In genomic region chr11:108496643-108497256, GRCh38 we compare ENCODE assay signal across 9 cellular contexts. TPM values are rescaled to one million over a fixed set of nuclear protein-coding genes. Genes with fewer than 3 reads are reported as not detected.
DNase-seq lines count a peak whose midpoint lies in the region; ATAC-seq and TF ChIP-seq lines count a peak whose summit lies in the region.
"Had no signal": no experiment of that assay in that cellular context is flagged by ENCODE, and none has a peak within 500 bp of the region (broad histone marks: within the 10 kb centered on the region; RNA-seq: fewer than 3 reads in every experiment).

No MANE protein-coding gene starts in this region.

- H3K4me3 Mint-ChIP-seq in activated T-helper 2 cell treated with anti-CD3 and anti-CD28 coated beads, Interferon-gamma antibody, Interleukin-2, Interleukin-4, amounts not matched to agents 10 μg/mL and 5 μg/mL and 100 μg/mL, durations not matched to agents 14 hours and 24 hours and 36 hours (ENCODE audit: low read depth): no peak overlapping the region

- H2AK5ac ChIP-seq in mesendoderm (ENCODE audit: low read length): no peak overlapping the region

- CTCF ChIA-PET in A673 (lab: Charles Lee): no interaction called here

- in situ Hi-C loops in brain microvascular endothelial cell (cut with HindIII; ENCODE audit: low pct_ligation_motif_present, low sequenced_read_pairs): no loop called here

- H3K27ac Mint-ChIP-seq in activated T-helper 2 cell treated with anti-CD3 and anti-CD28 coated beads, Interferon-gamma antibody, Interleukin-2, Interleukin-4, amounts not matched to agents 10 μg/mL and 5 μg/mL and 100 μg/mL, durations not matched to agents 14 hours and 24 hours and 36 hours: no peak overlapping the region

- POLR2A ChIA-PET in A673 (lab: Charles Lee; ENCODE audit: low non-redundant PET): no interaction called here

- no peak overlapping the region for H3K18ac ChIP-seq in mesendoderm (ENCODE audit: low read length)

- no peaks in the 10 kb centered on the region for H3K27me3 ChIP-seq in A673 (replicated peaks; ENCODE audit: insufficient read depth, low read depth, low read length, poor library complexity)
- H3K27me3 ChIP-seq in brain microvascular endothelial cell (replicated peaks): no peaks in the 10 kb centered on the region
- H3K27me3 ChIP-seq in mesendoderm (ENCODE audit: insufficient read depth, low read length, poor library complexity): no peaks in the 10 kb centered on the region

- no peak overlapping the region for H4K8ac ChIP-seq in mesendoderm (ENCODE audit: low read depth, low read length)

- H3K56ac ChIP-seq in mesendoderm (ENCODE audit: low read length): peak overlapping the region; percentile 6

- no TSS peak for BruUV-seq in A673 (replicated peaks; lab: Mats Ljungman, UMichigan)

- H3K36me3 ChIP-seq in A673 (ENCODE audit: insufficient read depth, low read length, poor library complexity, severe bottlenecking): peaks cover 4% of the 10 kb centered on the region
- no peaks in the 10 kb centered on the region for H3K36me3 ChIP-seq in brain microvascular endothelial cell (replicated peaks)
- no peaks in the 10 kb centered on the region for H3K36me3 ChIP-seq in mesendoderm (ENCODE audit: control insufficient read depth, insufficient read depth, low read length)

- peak overlapping the region; percentile 56 for H3K23ac ChIP-seq in mesendoderm (ENCODE audit: low read length)

- no peak overlapping the region for H2BK120ac ChIP-seq in mesendoderm (ENCODE audit: low read depth, low read length)

- ATAC-seq in GM18498 (IDR thresholded peaks at IDR 0.05; ENCODE audit: unreplicated experiment) (no peak), HG03097 (IDR thresholded peaks at IDR 0.05; ENCODE audit: low FRiP score, unreplicated experiment) (no peak)

- H3K4ac ChIP-seq in mesendoderm (ENCODE audit: low read depth, low read length): no peak overlapping the region

- H3K4me2 ChIP-seq in mesendoderm (ENCODE audit: low read length): peak overlapping the region; percentile 8

- no peaks in the 10 kb centered on the region for H3K79me1 ChIP-seq in mesendoderm (ENCODE audit: low read length)

- no peak overlapping the region for H2BK15ac ChIP-seq in mesendoderm (replicated peaks; ENCODE audit: low read depth)

- peak overlapping the region; percentile 97 for H3K27ac ChIP-seq in A673 (ENCODE audit: low read depth, low read length, poor library complexity, severe bottlenecking)
- H3K27ac ChIP-seq in brain microvascular endothelial cell: peak overlapping the region; percentile 87
- H3K27ac ChIP-seq in mesendoderm (ENCODE audit: low read depth, low read length): no peak overlapping the region

- H3K4me3 ChIP-seq in A673 (ENCODE audit: low read depth, low read length, poor library complexity, severe bottlenecking) (peak overlapping the region; percentile 62), brain microvascular endothelial cell (ENCODE audit: low read depth, low read length) (peak overlapping the region; percentile 61), mesendoderm (ENCODE audit: low read length) (no peak overlapping the region)

- H3K36me3 Mint-ChIP-seq in activated T-helper 2 cell treated with anti-CD3 and anti-CD28 coated beads, Interferon-gamma antibody, Interleukin-2, Interleukin-4, amounts not matched to agents 10 μg/mL and 5 μg/mL and 100 μg/mL, durations not matched to agents 14 hours and 24 hours and 36 hours (ENCODE audit: low read depth): peaks cover 9% of the 10 kb centered on the region

- WGBS in mesendoderm (ENCODE audit: extremely low coverage, insufficient coverage, low lambda C conversion rate): no CpG with 5 or more reads among the region's 7 CpGs

- TF ChIP-seq CTCF in A673 (conservative IDR thresholded peaks at IDR 0.05; ENCODE audit: low read depth, low read length): no peak
- TF ChIP-seq CTCF in GM20000 (IDR thresholded peaks at IDR 0.05; ENCODE audit: extremely low read depth, missing control alignments): no peak
- TF ChIP-seq CTCF in brain microvascular endothelial cell (IDR thresholded peaks at IDR 0.05; ENCODE audit: low read depth, low read length, missing control alignments): no peak

- no peak overlapping the region for H4K5ac ChIP-seq in mesendoderm (ENCODE audit: low read length)

- H3K4me1 Mint-ChIP-seq in activated T-helper 2 cell treated with anti-CD3 and anti-CD28 coated beads, Interferon-gamma antibody, Interleukin-2, Interleukin-4, amounts not matched to agents 10 μg/mL and 5 μg/mL and 100 μg/mL, durations not matched to agents 14 hours and 24 hours and 36 hours (ENCODE audit: low read depth): peaks cover 25% of the 10 kb centered on the region

- peak overlapping the region; percentile 28 for H3K9ac ChIP-seq in mesendoderm (ENCODE audit: low read length)

- peaks cover 4% of the 10 kb centered on the region for H3K27me3 Mint-ChIP-seq in activated T-helper 2 cell treated with anti-CD3 and anti-CD28 coated beads, Interferon-gamma antibody, Interleukin-2, Interleukin-4, amounts not matched to agents 10 μg/mL and 5 μg/mL and 100 μg/mL, durations not matched to agents 14 hours and 24 hours and 36 hours (ENCODE audit: low read depth)

- intact Hi-C loops in A673 (cut with micrococcal nuclease; ENCODE audit: unreplicated experiment): loop anchor here (10.0 kb wide), 1 partner anchor 272 kb away; the partner anchor contains the start of genes ATM and NPAT
- intact Hi-C loops in activated T-helper 2 cell treated with anti-CD3 and anti-CD28 coated beads, Interferon-gamma antibody, Interleukin-2, Interleukin-4, amounts not matched to agents 10 μg/mL and 5 μg/mL and 100 μg/mL, durations not matched to agents 14 hours and 24 hours and 36 hours (cut with micrococcal nuclease): loop anchor here (1.0 to 5.0 kb wide), 8 partner anchors 29 to 488 kb away; partner anchors contain the start of genes ACAT1, ATM, C11orf65 and CUL5

- no peaks in the 10 kb centered on the region for H3K9me3 Mint-ChIP-seq in activated T-helper 2 cell treated with anti-CD3 and anti-CD28 coated beads, Interferon-gamma antibody, Interleukin-2, Interleukin-4, amounts not matched to agents 10 μg/mL and 5 μg/mL and 100 μg/mL, durations not matched to agents 14 hours and 24 hours and 36 hours

- H3K4me1 ChIP-seq in A673 (ENCODE audit: insufficient read depth, low read length, poor library complexity, severe bottlenecking) (peaks cover 14% of the 10 kb centered on the region), mesendoderm (ENCODE audit: control insufficient read depth, low read depth, low read length) (peaks cover 4% of the 10 kb centered on the region)

- no peaks in the 10 kb centered on the region for H3K9me3 ChIP-seq in A673 (ENCODE audit: low read depth, low read length, poor library complexity, severe bottlenecking)

- H3K79me2 ChIP-seq in mesendoderm (ENCODE audit: control insufficient read depth, insufficient read depth, low read length): no peaks in the 10 kb centered on the region

- no peak overlapping the region for H2BK5ac ChIP-seq in mesendoderm (ENCODE audit: low read length)

- peak; percentile 29 for DNase-seq in A673 (ENCODE audit: low spot score)
- DNase-seq in GM20000 (ENCODE audit: low spot score): peak; percentile 27
- no peak for DNase-seq in brain microvascular endothelial cell
- DNase-seq in mesendoderm: peak; percentile 7
- no peak for DNase-seq in amygdala (lab: John Stamatoyannopoulos, UW)
- no peak for DNase-seq in activated T-helper 2 cell treated with anti-CD3 and anti-CD28 coated beads, Interferon-gamma antibody, Interleukin-2, Interleukin-4, amounts not matched to agents 10 μg/mL and 5 μg/mL and 100 μg/mL, durations not matched to agents 14 hours and 24 hours and 36 hours (ENCODE audit: low spot score)

RNA-seq across cellular contexts. Expression of gene POGLUT3, which starts 1.4 kb away (rescaled TPM):
- 75.7 and 81.2 TPM in 2 replicates for total RNA-seq in A673 (2021)
- 16.5 TPM for polyA plus RNA-seq in mesendoderm (2013, experiment 1 of 2)
- polyA plus RNA-seq in mesendoderm (2013, experiment 2 of 2): 16.4 TPM
- 9.9 and 10.0 TPM in 2 replicates for total RNA-seq in activated T-helper 2 cell treated with anti-CD3 and anti-CD28 coated beads, Interferon-gamma antibody, Interleukin-2, Interleukin-4, amounts not matched to agents 10 μg/mL and 5 μg/mL and 100 μg/mL, durations not matched to agents 14 hours and 24 hours and 36 hours

RNA-seq across cellular contexts. Expression of gene C11orf65, which starts 29.4 kb away (rescaled TPM):
- 0.43 and 0.59 TPM in 2 replicates for total RNA-seq in A673 (2021)
- polyA plus RNA-seq in mesendoderm (2013, experiment 1 of 2): 0.42 TPM
- polyA plus RNA-seq in mesendoderm (2013, experiment 2 of 2): 0.53 TPM
- total RNA-seq in activated T-helper 2 cell treated with anti-CD3 and anti-CD28 coated beads, Interferon-gamma antibody, Interleukin-2, Interleukin-4, amounts not matched to agents 10 μg/mL and 5 μg/mL and 100 μg/mL, durations not matched to agents 14 hours and 24 hours and 36 hours: 0.43 and 0.97 TPM in 2 replicates
- total RNA-seq: dermis microvascular lymphatic vessel endothelial cell had no signal

Comparison
In these comparisons a context has a peak if more than half of its experiments do, and no peak if none do; other contexts are left out.
1. DNase-seq: peak in A673 (single experiment), GM20000 (single experiment) and mesendoderm (single experiment); none in brain microvascular endothelial cell (single experiment), amygdala (0 of 56) and activated T-helper 2 cell treated with anti-CD3 and anti-CD28 coated beads, Interferon-gamma antibody, Interleukin-2, Interleukin-4, amounts not matched to agents 10 μg/mL and 5 μg/mL and 100 μg/mL, durations not matched to agents 14 hours and 24 hours and 36 hours (single experiment).